In the genomic region with DNA sequence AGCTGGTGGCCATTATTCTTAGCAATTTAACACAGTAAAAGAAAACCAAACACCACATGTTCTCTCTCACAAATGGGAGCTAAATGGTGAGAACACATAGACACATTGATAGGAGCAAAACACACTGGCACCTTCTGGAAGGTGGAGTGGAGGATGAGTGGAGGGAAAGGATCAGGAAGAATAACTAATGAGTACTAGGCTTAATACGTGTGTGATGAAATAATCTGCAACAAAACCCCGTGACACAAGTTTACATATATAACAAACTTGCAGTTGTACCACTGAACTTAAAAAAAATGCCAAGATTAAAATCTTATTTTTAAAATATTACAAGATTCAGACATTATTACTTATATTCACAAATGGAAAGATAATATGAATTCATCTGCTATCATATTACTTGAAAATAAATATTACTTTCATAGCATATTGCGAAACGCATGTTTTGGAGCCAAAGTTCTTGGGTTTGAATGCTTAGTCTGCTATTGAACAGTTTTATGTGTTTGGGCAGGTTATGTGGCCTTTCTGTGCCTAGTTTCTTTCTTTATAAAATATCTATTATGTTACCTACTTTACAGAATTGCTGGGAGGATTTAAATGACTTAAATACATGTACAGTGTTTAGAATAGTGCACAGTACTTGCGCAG, we compare ENCODE assay signal across 25 cellular contexts. TPM values are rescaled to one million over a fixed set of nuclear protein-coding genes. Genes with fewer than 3 reads are reported as not detected.
DNase-seq lines count a peak whose midpoint lies in the region; ATAC-seq, FAIRE-seq and TF ChIP-seq lines count a peak whose summit lies in the region.
"Had no signal": no experiment of that assay in that cellular context is flagged by ENCODE, and none has a peak within 500 bp of the region (broad histone marks: within the 10 kb centered on the region; RNA-seq: fewer than 3 reads in every experiment).

No MANE protein-coding gene starts in this region.

- no peak overlapping the region for H3K27ac ChIP-seq in mammary epithelial cell (ENCODE audit: insufficient read depth, low read depth, low read length)
- H3K27ac ChIP-seq: BLaER1 treated with 17β-estradiol and CSF1 and Interleukin-3, amounts not matched to agents 10 nM and 100 nM; HL-60 had no signal

- H3K36me3 ChIP-seq in mammary epithelial cell (ENCODE audit: insufficient read depth, low read length): no peaks in the 10 kb centered on the region
- no peaks in the 10 kb centered on the region for H3K36me3 ChIP-seq in bronchial epithelial cell (ENCODE audit: control insufficient read depth, insufficient read depth, low read length)
- H3K36me3 ChIP-seq: BLaER1 treated with 17β-estradiol and CSF1 and Interleukin-3, amounts not matched to agents 10 nM and 100 nM had no signal

- H3K27me3 ChIP-seq in mammary epithelial cell (ENCODE audit: insufficient read depth, low read length): no peaks in the 10 kb centered on the region
- no peaks in the 10 kb centered on the region for H3K27me3 ChIP-seq in bronchial epithelial cell (ENCODE audit: control insufficient read depth, insufficient read depth, low read length)
- H3K27me3 ChIP-seq: BLaER1 treated with 17β-estradiol and CSF1 and Interleukin-3, amounts not matched to agents 10 nM and 100 nM had no signal

- DNase-seq in MCF 10A (ENCODE audit: unreplicated experiment): peak; percentile 22
- no peak for DNase-seq in mammary epithelial cell
- peak; percentile 38 for DNase-seq in bronchial epithelial cell (ENCODE audit: low read depth)
- DNase-seq in left lobe of liver (ENCODE audit: low spot score): no peak
- no peak for DNase-seq in activated CD8-positive, alpha-beta memory T cell treated with anti-CD3 and anti-CD28 coated beads, Interleukin-2, amount 10 ng/mL, durations not matched to agents 7 days and 5 days
- no peak for DNase-seq in CD1c-positive myeloid dendritic cell (ENCODE audit: extremely low spot score)
- DNase-seq in stimulated activated CD8-positive, alpha-beta memory T cell treated with anti-CD3 and anti-CD28 coated beads, Interleukin-4, amount 100 ng/mL, for 48 hours: no peak
- DNase-seq: 8988T; CD8-positive, alpha-beta T cell; H7; HFFc6; MV-4-11; NCI-H1105 treated with DMSO at 0.1 percent for 48 hours; NCI-H1694; NCI-H2081 treated with DMSO at 0.1 percent for 48 hours; NCI-H226; NCI-H510A treated with DMSO at 0.1 percent for 48 hours; OCI-M1 had no signal

- H3K4me1 Mint-ChIP-seq in MCF 10A (ENCODE audit: insufficient read depth, unreplicated experiment): peaks cover 6% of the 10 kb centered on the region
- no peaks in the 10 kb centered on the region for H3K4me1 Mint-ChIP-seq in activated CD8-positive, alpha-beta memory T cell treated with anti-CD3 and anti-CD28 coated beads, Interleukin-2, amount 10 ng/mL, durations not matched to agents 7 days and 5 days

- POLR2A ChIA-PET in MCF 10A (lab: Yijun Ruan, JAX): interaction anchor here (0.8 kb wide), 1 partner anchor 36 kb away, joined by 4 read pairs; no protein-coding TSS in a partner anchor

- in situ Hi-C loops in mammary epithelial cell (cut with MboI; ENCODE audit: low sequenced_read_pairs in 2 of 2): no loop called here

- H3K36me3 Mint-ChIP-seq in MCF 10A (ENCODE audit: insufficient read depth, unreplicated experiment): no peaks in the 10 kb centered on the region
- H3K36me3 Mint-ChIP-seq in activated CD8-positive, alpha-beta memory T cell treated with anti-CD3 and anti-CD28 coated beads, Interleukin-2, amount 10 ng/mL, durations not matched to agents 7 days and 5 days: no peaks in the 10 kb centered on the region
- H3K36me3 Mint-ChIP-seq: CD8-positive, alpha-beta T cell had no signal

- H3K4me2 ChIP-seq in mammary epithelial cell (ENCODE audit: insufficient read depth, low read depth, low read length): no peak overlapping the region
- H3K4me2 ChIP-seq: BLaER1 treated with 17β-estradiol and CSF1 and Interleukin-3, amounts not matched to agents 10 nM and 100 nM had no signal

- H4K20me1 ChIP-seq in mammary epithelial cell (ENCODE audit: insufficient read depth, low read length): no peaks in the 10 kb centered on the region
- H4K20me1 ChIP-seq: BLaER1 treated with 17β-estradiol and CSF1 and Interleukin-3, amounts not matched to agents 10 nM and 100 nM had no signal

- ATAC-seq in left lobe of liver: peak; percentile 62
- ATAC-seq in activated CD8-positive, alpha-beta memory T cell treated with anti-CD3 and anti-CD28 coated beads, Interleukin-2, amount 10 ng/mL, durations not matched to agents 7 days and 5 days: no peak
- ATAC-seq in HG03521 (IDR thresholded peaks at IDR 0.05; ENCODE audit: unreplicated experiment): no peak
- ATAC-seq: CD8-positive, alpha-beta T cell; Right ventricle myocardium inferior had no signal

- no peak for TF ChIP-seq CTCF in MCF 10A (IDR thresholded peaks at IDR 0.05; ENCODE audit: unreplicated experiment)
- no peak for TF ChIP-seq CTCF in mammary epithelial cell (conservative IDR thresholded peaks at IDR 0.05 in 1 of 2, IDR thresholded peaks at IDR 0.05 in 1 of 2; ENCODE audit: extremely low read depth in 1 of 2, insufficient read depth in 1 of 2, low read depth in 1 of 2, low read length in 2 of 2)
- no peak for TF ChIP-seq CTCF in bronchial epithelial cell (IDR thresholded peaks at IDR 0.05; ENCODE audit: insufficient read depth, low read length, severe bottlenecking)

- H3K9ac ChIP-seq in mammary epithelial cell (ENCODE audit: insufficient read depth, low read length): no peak overlapping the region
- H3K9ac ChIP-seq: BLaER1 treated with 17β-estradiol and CSF1 and Interleukin-3, amounts not matched to agents 10 nM and 100 nM had no signal

- no peak overlapping the region for H3K4me3 Mint-ChIP-seq in MCF 10A (ENCODE audit: unreplicated experiment)
- no peak overlapping the region for H3K4me3 Mint-ChIP-seq in activated CD8-positive, alpha-beta memory T cell treated with anti-CD3 and anti-CD28 coated beads, Interleukin-2, amount 10 ng/mL, durations not matched to agents 7 days and 5 days
- H3K4me3 Mint-ChIP-seq: CD8-positive, alpha-beta T cell; HFFc6 had no signal

- H3K27me3 Mint-ChIP-seq in MCF 10A (ENCODE audit: insufficient read depth, unreplicated experiment): no peaks in the 10 kb centered on the region
- H3K27me3 Mint-ChIP-seq in activated CD8-positive, alpha-beta memory T cell treated with anti-CD3 and anti-CD28 coated beads, Interleukin-2, amount 10 ng/mL, durations not matched to agents 7 days and 5 days: peaks cover 40% of the 10 kb centered on the region

- CTCF ChIA-PET in MCF 10A (lab: Yijun Ruan, JAX): interaction anchor here (0.6 to 0.9 kb wide), 2 partner anchors 122 to 148 kb away, joined by 3 to 5 read pairs; no protein-coding TSS in a partner anchor
- CTCF ChIA-PET in mammary epithelial cell (lab: Charles Lee; ENCODE audit: low non-redundant PET): interaction anchor here (0.6 kb wide), 1 partner anchor 46 kb away, joined by 4 read pairs; no protein-coding TSS in a partner anchor
- CTCF ChIA-PET in activated CD8-positive, alpha-beta memory T cell treated with anti-CD3 and anti-CD28 coated beads, Interleukin-2, amount 10 ng/mL, durations not matched to agents 7 days and 5 days (lab: Charles Lee): no interaction called here

- no TSS peak for BruUV-seq in MCF 10A (replicated peaks; lab: Mats Ljungman, UMichigan)
- no TSS peak for BruUV-seq in mammary epithelial cell (replicated peaks; lab: Mats Ljungman, UMichigan)

- H3K27ac Mint-ChIP-seq in MCF 10A (ENCODE audit: low read depth, unreplicated experiment): no peak overlapping the region
- no peak overlapping the region for H3K27ac Mint-ChIP-seq in activated CD8-positive, alpha-beta memory T cell treated with anti-CD3 and anti-CD28 coated beads, Interleukin-2, amount 10 ng/mL, durations not matched to agents 7 days and 5 days
- H3K27ac Mint-ChIP-seq: CD8-positive, alpha-beta T cell; HFFc6 had no signal

- H3K79me2 ChIP-seq in mammary epithelial cell (ENCODE audit: insufficient read depth, low read length): no peaks in the 10 kb centered on the region

- WGBS in mammary epithelial cell (ENCODE audit: low coverage, missing lambda C conversion rate): 33% methylated on average over 5 of the region's 5 CpGs

- H3K9me3 Mint-ChIP-seq in MCF 10A (ENCODE audit: unreplicated experiment): no peaks in the 10 kb centered on the region
- no peaks in the 10 kb centered on the region for H3K9me3 Mint-ChIP-seq in activated CD8-positive, alpha-beta memory T cell treated with anti-CD3 and anti-CD28 coated beads, Interleukin-2, amount 10 ng/mL, durations not matched to agents 7 days and 5 days (ENCODE audit: low read depth)
- H3K9me3 Mint-ChIP-seq: CD8-positive, alpha-beta T cell; HFFc6 had no signal

- no peaks in the 10 kb centered on the region for H3K4me1 ChIP-seq in mammary epithelial cell (ENCODE audit: insufficient read depth, low read length)
- H3K4me1 ChIP-seq: BLaER1 treated with 17β-estradiol and CSF1 and Interleukin-3, amounts not matched to agents 10 nM and 100 nM had no signal

- H2AFZ ChIP-seq in mammary epithelial cell (ENCODE audit: low read depth, low read length): no peak overlapping the region

- intact Hi-C loops in MCF 10A (cut with micrococcal nuclease): no loop called here
- intact Hi-C loops in mammary epithelial cell (cut with micrococcal nuclease): no loop called here

- H3K4me3 ChIP-seq in mammary epithelial cell (replicated peaks in 1 of 3; ENCODE audit: insufficient read depth in 1 of 3, low read depth in 2 of 3, low read length in 3 of 3) (no peak overlapping the region), bronchial epithelial cell (ENCODE audit: low read depth, low read length) (no peak overlapping the region)
- H3K4me3 ChIP-seq: BLaER1 treated with 17β-estradiol and CSF1 and Interleukin-3, amounts not matched to agents 10 nM and 100 nM had no signal

- H3K9me3 ChIP-seq in mammary epithelial cell (replicated peaks; ENCODE audit: insufficient read depth, low read length): no peaks in the 10 kb centered on the region

- dilution Hi-C loops in mammary epithelial cell (cut with HindIII; ENCODE audit: low sequenced_read_pairs): no loop called here

- no peak for FAIRE-seq in bronchial epithelial cell (lab: Jason Lieb, UNC)
- FAIRE-seq: GM12891 had no signal

RNA-seq across cellular contexts. Expression of a gene that starts 20.5 kb away (rescaled TPM):
- total RNA-seq in MCF 10A (2022) (not detected in 2 replicates), mammary epithelial cell (not detected), bronchial epithelial cell (under 0.01 and 0.13 TPM in 2 replicates), left lobe of liver (not detected)
- polyA plus RNA-seq in mammary epithelial cell: not detected
- polyA minus RNA-seq in mammary epithelial cell: not detected
- not detected for total RNA-seq in activated CD8-positive, alpha-beta memory T cell treated with anti-CD3 and anti-CD28 coated beads, Interleukin-2, amount 10 ng/mL, durations not matched to agents 7 days and 5 days
- total RNA-seq: CD8-positive, alpha-beta T cell; G401; H7; HFFc6; HT-29; Right ventricle myocardium inferior had no signal

Comparison
In these comparisons a context has a peak if more than half of its experiments do, and no peak if none do; other contexts are left out.
1. DNase-seq: peak in MCF 10A (single experiment) and bronchial epithelial cell (single experiment); none in mammary epithelial cell (single experiment), left lobe of liver (single experiment), activated CD8-positive, alpha-beta memory T cell treated with anti-CD3 and anti-CD28 coated beads, Interleukin-2, amount 10 ng/mL, durations not matched to agents 7 days and 5 days (single experiment), CD1c-positive myeloid dendritic cell (single experiment) and stimulated activated CD8-positive, alpha-beta memory T cell treated with anti-CD3 and anti-CD28 coated beads, Interleukin-4, amount 100 ng/mL, for 48 hours (single experiment).